8 cellular contexts compared by ENCODE assay signal in the genomic region with DNA sequence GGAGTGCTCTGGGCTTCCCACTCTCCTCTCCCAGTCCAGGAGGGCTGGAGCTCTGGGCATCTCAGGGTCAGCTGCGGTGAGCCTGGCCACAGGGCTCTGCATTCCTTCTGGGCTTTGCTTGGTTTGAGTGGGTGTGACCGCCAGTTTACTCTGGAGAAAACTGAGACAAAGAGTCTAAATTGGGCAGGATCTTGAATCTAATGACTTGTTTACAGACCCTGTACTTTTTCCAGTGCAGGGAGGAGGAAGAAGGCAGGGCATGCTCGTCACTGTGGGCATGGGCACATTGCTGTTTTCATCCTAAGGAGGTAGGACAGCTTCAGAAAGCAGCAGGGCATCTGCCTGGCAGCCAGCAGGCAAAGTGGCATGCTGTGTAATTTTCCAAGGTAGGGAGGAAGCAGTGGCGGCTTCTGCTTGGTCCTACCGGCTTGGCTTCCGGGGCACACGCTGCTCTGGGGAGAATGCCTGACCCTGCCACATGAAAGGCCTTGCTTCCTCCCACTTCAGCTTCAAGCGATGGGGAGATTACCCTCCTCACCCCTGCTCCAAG. TPM values are rescaled to one million over a fixed set of nuclear protein-coding genes. Genes with fewer than 3 reads are reported as not detected.
DNase-seq lines count a peak whose midpoint lies in the region; ATAC-seq and TF ChIP-seq lines count a peak whose summit lies in the region.

No MANE protein-coding gene starts in this region.

- H3F3A ChIP-seq in Loucy (ENCODE audit: low read depth) = 0 out of 2 replicates have a peak, but pooled peaks cover 2% of the 10 kb centered on the region

- peak overlapping the region; percentile 70 for H3K9ac ChIP-seq in Loucy (ENCODE audit: low read depth, low read length, poor library complexity, severe bottlenecking)

- H3K4me3 ChIP-seq in GM06990 (replicated peaks; ENCODE audit: low read depth, low read length) (peak overlapping the region; percentile 50), Loucy (ENCODE audit: low read length, poor library complexity, severe bottlenecking) (peak overlapping the region; percentile 60)

- peak overlapping the region; percentile 92 for H3K4me2 ChIP-seq in Loucy (ENCODE audit: low read depth, low read length, poor library complexity, severe bottlenecking)

- H3K27me3 ChIP-seq in GM06990 (replicated peaks; ENCODE audit: control insufficient read depth, insufficient read depth, low read length) (no peaks in the 10 kb centered on the region), Loucy (ENCODE audit: insufficient read depth, low read length, poor library complexity, severe bottlenecking) (no peaks in the 10 kb centered on the region)

- in situ Hi-C loops in G401 (cut with HindIII; ENCODE audit: low sequenced_read_pairs) (no loop called here), KBM-7 (cut with MboI; ENCODE audit: low pct_unique_long_range_greater_than_20kb, low sequenced_read_pairs) (no loop called here)

- DNase-seq in GM06990 (ENCODE audit: extremely low read depth, insufficient read length) (peak; percentile 48), astrocyte of the hippocampus (ENCODE audit: low read depth, low spot score) (peak; percentile 84), myocyte (ENCODE audit: low read depth) (peak; percentile 82), G401 (ENCODE audit: low spot score) (no peak), KBM-7 (no peak)

- H3K9me2 ChIP-seq in Loucy (replicated peaks; ENCODE audit: low read depth, low read length) = no peaks in the 10 kb centered on the region

- TF ChIP-seq CTCF in GM06990 (IDR thresholded peaks at IDR 0.05; ENCODE audit: insufficient read depth, low read length, poor library complexity, severe bottlenecking) (no peak), Loucy (conservative IDR thresholded peaks at IDR 0.05; ENCODE audit: low read length) (no peak)

- no peaks in the 10 kb centered on the region for H3K9me3 ChIP-seq in Loucy (ENCODE audit: insufficient read depth, low read depth, low read length)

- H3K79me2 ChIP-seq in Loucy (ENCODE audit: insufficient read depth, low read length) = peaks cover 100% of the 10 kb centered on the region

- no peak overlapping the region for H2AFZ ChIP-seq in Loucy (ENCODE audit: low read length)

- H4K20me1 ChIP-seq in Loucy (ENCODE audit: insufficient read depth, low read length, poor library complexity, severe bottlenecking) = peaks cover 71% of the 10 kb centered on the region

- no peak for ATAC-seq in HG02840 (IDR thresholded peaks at IDR 0.05; ENCODE audit: low FRiP score, unreplicated experiment)
- ATAC-seq in GM18858 (IDR thresholded peaks at IDR 0.05; ENCODE audit: unreplicated experiment) = no peak

- H3K36me3 ChIP-seq in GM06990 (ENCODE audit: control insufficient read depth, insufficient read depth, low read length) = no peaks in the 10 kb centered on the region; the same call in 1 of the 2 replicates
- peaks cover 17% of the 10 kb centered on the region; the same call in 1 of the 2 replicates for H3K36me3 ChIP-seq in Loucy (ENCODE audit: insufficient read depth, low read length)

- H3K4me1 ChIP-seq in Loucy (ENCODE audit: insufficient read depth, low read length, poor library complexity, severe bottlenecking) = peaks cover 85% of the 10 kb centered on the region

RNA-seq across cellular contexts. Expression of a gene that starts 22.9 kb away (rescaled TPM):
- 0.03 and 0.21 TPM in 2 replicates for total RNA-seq in myocyte
- polyA plus RNA-seq in myocyte (2012) = 0.68 TPM
- 0.03 TPM in 1 of 2 replicates, not detected in the other for total RNA-seq in G401 (2014; rRNA removed; shearing (Covaris generic))

Comparison
In these comparisons a context has a peak if more than half of its experiments do, and no peak if none do; other contexts are left out.
1. DNase-seq: peak in GM06990 (single experiment), astrocyte of the hippocampus (single experiment) and myocyte (single experiment); none in G401 (single experiment) and KBM-7 (single experiment).